In the genomic region with DNA sequence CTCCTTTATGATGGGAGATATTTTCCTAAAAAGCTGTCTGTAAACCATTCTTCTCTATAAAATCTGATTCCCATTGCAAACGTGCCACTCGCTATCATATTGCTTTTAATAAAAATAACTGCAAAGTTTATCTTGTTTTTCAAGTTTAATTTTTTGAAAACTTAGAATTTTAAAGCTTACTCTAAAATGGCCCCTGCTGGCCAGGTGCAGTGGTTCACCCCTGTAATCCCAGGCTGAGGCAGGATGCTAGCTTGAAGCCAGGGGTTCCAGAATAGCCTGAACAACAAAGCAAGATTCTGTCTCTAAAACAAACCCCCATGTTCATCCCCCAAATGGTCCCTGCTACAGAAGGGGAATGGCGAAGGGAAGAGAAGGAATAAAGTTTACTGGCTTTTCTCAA, we compare ENCODE assay signal across 17 cellular contexts. TPM values are rescaled to one million over a fixed set of nuclear protein-coding genes. Genes with fewer than 3 reads are reported as not detected.
"Had no signal": no experiment of that assay in that cellular context is flagged by ENCODE, and none has a peak within 500 bp of the region (broad histone marks: within the 10 kb centered on the region; RNA-seq: fewer than 3 reads in every experiment).

No MANE protein-coding gene starts in this region.

- H3K79me2 ChIP-seq: hepatocyte had no signal

- H3K27me3 Mint-ChIP-seq: activated CD4-positive, alpha-beta T cell treated with anti-CD3 and anti-CD28 coated beads for 36 hours had no signal

- H3K4me1 Mint-ChIP-seq: activated CD4-positive, alpha-beta T cell treated with anti-CD3 and anti-CD28 coated beads for 36 hours had no signal

- H2AFZ ChIP-seq: hepatocyte had no signal

- DNase-seq: activated CD4-positive, alpha-beta T cell treated with anti-CD3 and anti-CD28 coated beads for 36 hours; activated CD8-positive, alpha-beta memory T cell treated with anti-CD3 and anti-CD28 coated beads, Interleukin-2, amount 50 U/mL, for 48 hours; activated CD8-positive, alpha-beta T cell treated with anti-CD3 and anti-CD28 coated beads, Interleukin-2, amount 10 ng/mL, durations not matched to agents 7 days and 5 days; activated naive CD4-positive, alpha-beta T cell; activated naive CD8-positive, alpha-beta T cell treated with anti-CD3 and anti-CD28 coated beads, Interleukin-2, amount 50 U/mL, for 24 hours; posterior cingulate gyrus; sigmoid colon; stimulated activated CD4-positive, alpha-beta T cell treated with anti-CD3 and anti-CD28 coated beads, Interleukin-12 subunit alpha, Interleukin-12 subunit beta, amount 100 ng/mL, for 4 hours; stimulated activated naive CD4-positive, alpha-beta T cell; substantia nigra; T-helper 1 cell; trophoblast cell had no signal

- H3K4me3 ChIP-seq: ascending aorta, hepatocyte, sigmoid colon had no signal

- H3K4me2 ChIP-seq: hepatocyte had no signal

- H3K4me3 Mint-ChIP-seq: activated CD4-positive, alpha-beta T cell treated with anti-CD3 and anti-CD28 coated beads for 36 hours; activated CD8-positive, alpha-beta T cell treated with anti-CD3 and anti-CD28 coated beads, Interleukin-2, amount 10 ng/mL, durations not matched to agents 7 days and 5 days; activated naive CD8-positive, alpha-beta T cell treated with anti-CD3 and anti-CD28 coated beads, Interleukin-2, amount 50 U/mL, for 24 hours; activated T-helper 1 cell treated with anti-CD3 and anti-CD28 coated beads, Interleukin-12 subunit alpha, Interleukin-12 subunit beta, Interleukin-2, Interleukin-4 antibody, amounts not matched to agents 30 ng/mL and 10 ng/mL and 1 ng/mL, durations not matched to agents 14 hours and 24 hours and 36 hours; mesothelial cell of epicardium had no signal

- H3K27ac Mint-ChIP-seq: activated CD4-positive, alpha-beta T cell treated with anti-CD3 and anti-CD28 coated beads for 36 hours; activated CD8-positive, alpha-beta T cell treated with anti-CD3 and anti-CD28 coated beads, Interleukin-2, amount 10 ng/mL, durations not matched to agents 7 days and 5 days; activated naive CD8-positive, alpha-beta T cell treated with anti-CD3 and anti-CD28 coated beads, Interleukin-2, amount 50 U/mL, for 24 hours; activated T-helper 1 cell treated with anti-CD3 and anti-CD28 coated beads, Interleukin-12 subunit alpha, Interleukin-12 subunit beta, Interleukin-2, Interleukin-4 antibody, amounts not matched to agents 30 ng/mL and 10 ng/mL and 1 ng/mL, durations not matched to agents 14 hours and 24 hours and 36 hours; mesothelial cell of epicardium had no signal

- H3K36me3 Mint-ChIP-seq: mesothelial cell of epicardium had no signal

- H3K9me3 ChIP-seq: ascending aorta, sigmoid colon had no signal

- H3K4me1 ChIP-seq: ascending aorta, sigmoid colon had no signal

- ATAC-seq: activated CD4-positive, alpha-beta T cell treated with anti-CD3 and anti-CD28 coated beads for 36 hours; activated CD8-positive, alpha-beta T cell treated with anti-CD3 and anti-CD28 coated beads, Interleukin-2, amount 10 ng/mL, durations not matched to agents 7 days and 5 days; activated naive CD8-positive, alpha-beta T cell treated with anti-CD3 and anti-CD28 coated beads, Interleukin-2, amount 50 U/mL, for 24 hours had no signal

- H3K9me3 Mint-ChIP-seq: activated naive CD8-positive, alpha-beta T cell treated with anti-CD3 and anti-CD28 coated beads, Interleukin-2, amount 50 U/mL, for 24 hours; activated T-helper 1 cell treated with anti-CD3 and anti-CD28 coated beads, Interleukin-12 subunit alpha, Interleukin-12 subunit beta, Interleukin-2, Interleukin-4 antibody, amounts not matched to agents 30 ng/mL and 10 ng/mL and 1 ng/mL, durations not matched to agents 14 hours and 24 hours and 36 hours; mesothelial cell of epicardium had no signal

- H3K27me3 ChIP-seq: ascending aorta, sigmoid colon had no signal

- H3K27ac ChIP-seq: ascending aorta, hepatocyte, sigmoid colon, VCaP had no signal

- H3K36me3 ChIP-seq: ascending aorta, sigmoid colon had no signal

RNA-seq across cellular contexts. Expression of a gene that starts 25.6 kb away (rescaled TPM):
- total RNA-seq: activated CD4-positive, alpha-beta T cell treated with anti-CD3 and anti-CD28 coated beads for 36 hours; activated CD8-positive, alpha-beta T cell treated with anti-CD3 and anti-CD28 coated beads, Interleukin-2, amount 10 ng/mL, durations not matched to agents 7 days and 5 days; activated T-helper 1 cell treated with anti-CD3 and anti-CD28 coated beads, Interleukin-12 subunit alpha, Interleukin-12 subunit beta, Interleukin-2, Interleukin-4 antibody, amounts not matched to agents 30 ng/mL and 10 ng/mL and 1 ng/mL, durations not matched to agents 14 hours and 24 hours and 36 hours had no signal
